Comparison of ENCODE assay signal across 8 cellular contexts in the genomic region with DNA sequence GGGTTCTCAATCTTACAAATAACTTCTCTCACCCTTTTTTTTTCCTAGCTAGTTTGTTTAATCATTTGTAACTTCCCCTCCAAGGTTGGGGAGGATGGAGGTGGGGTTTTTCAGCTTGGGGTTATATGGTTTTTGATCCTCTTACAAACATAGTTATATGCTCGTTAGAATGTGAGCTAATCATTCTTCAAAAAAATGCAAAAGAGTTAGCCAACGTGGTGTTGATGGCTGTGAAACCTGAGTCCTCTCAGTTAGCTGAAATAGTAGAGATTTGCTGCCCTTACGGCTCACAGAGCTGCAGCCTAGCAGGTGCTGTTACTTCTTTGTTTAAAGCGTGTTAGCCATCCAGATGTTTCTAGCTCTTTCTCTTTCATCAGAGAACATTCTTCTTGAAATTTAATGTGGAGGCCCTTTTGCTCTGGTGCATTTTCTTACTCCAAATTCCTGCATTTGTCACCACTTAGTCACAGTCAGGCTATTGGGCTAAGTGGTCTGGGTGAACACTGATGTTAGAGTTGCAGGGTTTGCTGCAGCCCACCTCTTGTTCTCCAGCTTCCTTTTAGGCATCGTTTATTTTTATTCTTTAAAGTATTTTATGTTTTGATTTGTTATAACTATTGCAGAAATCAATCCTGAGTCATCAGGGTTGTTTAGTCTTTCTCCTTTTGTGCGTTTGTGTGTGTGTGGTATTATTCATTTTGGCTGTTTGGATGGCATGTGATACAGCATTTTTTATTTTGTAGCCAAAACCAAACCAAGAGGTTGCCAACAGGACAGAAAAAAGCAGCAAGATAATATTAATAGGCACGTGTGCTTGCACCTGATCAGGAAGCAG.
DNase-seq lines count a peak whose midpoint lies in the region; ATAC-seq and TF ChIP-seq lines count a peak whose summit lies in the region.

No MANE protein-coding gene starts in this region.

- ATAC-seq in GM19438 (IDR thresholded peaks at IDR 0.05; ENCODE audit: low read depth, unreplicated experiment) (peak; percentile 94), HG03439 (IDR thresholded peaks at IDR 0.05; ENCODE audit: unreplicated experiment) (peak; percentile 68)

- TF ChIP-seq CTCF in epithelial cell of esophagus (IDR thresholded peaks at IDR 0.05; ENCODE audit: insufficient read depth, low read depth, low read length, missing control alignments): no peak

- DNase-seq in AG08396 (ENCODE audit: low spot score) (peak; percentile 56), epithelial cell of esophagus (ENCODE audit: low read depth) (peak; percentile 46), SHP77 treated with DMSO at 0.1 percent for 48 hours (lab: John Stamatoyannopoulos, UW) (no peak), NCI-H1930 (lab: John Stamatoyannopoulos, UW) (no peak), NCI-H524 (lab: John Stamatoyannopoulos, UW) (no peak)
- no peak for DNase-seq in activated CD4-positive, CD25-positive, alpha-beta regulatory T cell (lab: John Stamatoyannopoulos, UW)

- H3K4me3 ChIP-seq in epithelial cell of esophagus (ENCODE audit: low read length): no peak overlapping the region

Comparison
In these comparisons a context has a peak if more than half of its experiments do, and no peak if none do; other contexts are left out.
1. DNase-seq: peak in AG08396 (single experiment) and epithelial cell of esophagus (single experiment); none in SHP77 treated with DMSO at 0.1 percent for 48 hours (single experiment), NCI-H1930 (0 of 2), NCI-H524 (0 of 2) and activated CD4-positive, CD25-positive, alpha-beta regulatory T cell (0 of 4).